24 cellular contexts compared by ENCODE assay signal in the genomic region with DNA sequence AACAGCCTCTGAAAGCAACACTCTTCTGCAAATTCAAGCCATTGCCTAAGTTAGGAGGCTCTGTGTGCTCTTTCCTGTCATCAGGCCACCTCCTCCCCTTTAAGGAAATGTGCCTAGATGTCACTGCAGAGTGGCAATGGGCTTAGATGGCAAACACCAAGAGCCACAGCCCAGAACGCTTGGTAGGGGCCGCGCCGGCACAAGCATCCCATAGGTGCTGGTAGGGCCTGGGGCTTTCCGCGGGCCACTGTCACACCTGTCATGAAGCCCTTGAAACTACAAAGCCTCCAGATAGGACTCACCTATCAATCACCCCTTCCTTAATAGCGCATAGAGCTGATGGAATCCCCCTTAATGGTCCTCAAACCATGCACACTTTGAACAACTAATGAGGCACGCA.
"Had no signal": no experiment of that assay in that cellular context is flagged by ENCODE, and none has a peak within 500 bp of the region (broad histone marks: within the 10 kb centered on the region; RNA-seq: fewer than 3 reads in every experiment).

No MANE protein-coding gene starts in this region.

- H3K9me3 Mint-ChIP-seq: activated CD4-positive, alpha-beta T cell treated with anti-CD3 and anti-CD28 coated beads, Interleukin-2, amount 10 ng/mL, durations not matched to agents 24 days and 14 days; activated naive CD4-positive, alpha-beta T cell treated with anti-CD3 and anti-CD28 coated beads for 36 hours; activated T-cell treated with anti-CD3 and anti-CD28 coated beads, Interleukin-2, amount 50 U/mL, for 72 hours; activated T-helper 2 cell treated with anti-CD3 and anti-CD28 coated beads, Interferon-gamma antibody, Interleukin-2, Interleukin-4, amounts not matched to agents 10 μg/mL and 5 μg/mL and 100 μg/mL, durations not matched to agents 14 hours and 24 hours and 36 hours; brain; WTC11 had no signal

- H3K4me1 Mint-ChIP-seq: activated CD4-positive, alpha-beta T cell treated with anti-CD3 and anti-CD28 coated beads, Interleukin-2, amount 10 ng/mL, durations not matched to agents 24 days and 14 days; T-helper 17 cell; WTC11 had no signal

- DNase-seq: activated CD4-positive, alpha-beta T cell treated with anti-CD3 and anti-CD28 coated beads for 1 hour; activated CD4-positive, alpha-beta T cell treated with anti-CD3 and anti-CD28 coated beads, Interleukin-2, amount 10 ng/mL, durations not matched to agents 24 days and 14 days; activated CD4-positive, alpha-beta T cell treated with anti-CD3 and anti-CD28 coated beads, Interleukin-2, amount 50 U/mL, for 48 hours; activated naive CD4-positive, alpha-beta T cell treated with anti-CD3 and anti-CD28 coated beads for 36 hours; activated T-cell treated with anti-CD3 and anti-CD28 coated beads for 4 hours; activated T-cell treated with anti-CD3 and anti-CD28 coated beads, Interleukin-2, amount 50 U/mL, for 72 hours; amygdala; MM.1S; NCI-H1105 treated with DMSO at 0.1 percent for 48 hours; NCI-H1436 treated with DMSO at 0.1 percent for 48 hours; NCI-H187; NCI-H2081; NCI-H510A treated with DMSO at 0.1 percent for 48 hours; Peyer's patch; SHP77; T-helper 17 cell; T-helper 9 cell had no signal

- H3K27me3 ChIP-seq: Peyer's patch, SJSA1 had no signal

- H3K36me3 Mint-ChIP-seq: activated naive CD8-positive, alpha-beta T cell; brain; WTC11 had no signal

- H3K27ac ChIP-seq: Peyer's patch, RWPE1, SJSA1 had no signal

- H3K4me3 Mint-ChIP-seq: activated CD4-positive, alpha-beta T cell treated with anti-CD3 and anti-CD28 coated beads, Interleukin-2, amount 10 ng/mL, durations not matched to agents 24 days and 14 days; activated naive CD4-positive, alpha-beta T cell treated with anti-CD3 and anti-CD28 coated beads for 36 hours; activated naive CD8-positive, alpha-beta T cell; activated T-cell treated with anti-CD3 and anti-CD28 coated beads, Interleukin-2, amount 50 U/mL, for 72 hours; brain; T-helper 17 cell; WTC11 had no signal

- H3K4me1 ChIP-seq: Peyer's patch, SJSA1 had no signal

- H3K9me3 ChIP-seq: Peyer's patch, SJSA1 had no signal

- FAIRE-seq: astrocyte had no signal

- H3K36me3 ChIP-seq: Peyer's patch, SJSA1 had no signal

- H3K4me3 ChIP-seq: Peyer's patch, SJSA1 had no signal

- H3K27ac Mint-ChIP-seq: activated CD4-positive, alpha-beta T cell treated with anti-CD3 and anti-CD28 coated beads, Interleukin-2, amount 10 ng/mL, durations not matched to agents 24 days and 14 days; activated naive CD4-positive, alpha-beta T cell treated with anti-CD3 and anti-CD28 coated beads for 36 hours; activated naive CD8-positive, alpha-beta T cell; activated T-cell treated with anti-CD3 and anti-CD28 coated beads, Interleukin-2, amount 50 U/mL, for 72 hours; activated T-helper 2 cell treated with anti-CD3 and anti-CD28 coated beads, Interferon-gamma antibody, Interleukin-2, Interleukin-4, amounts not matched to agents 10 μg/mL and 5 μg/mL and 100 μg/mL, durations not matched to agents 14 hours and 24 hours and 36 hours; T-helper 17 cell; WTC11 had no signal
